In the genomic region with DNA sequence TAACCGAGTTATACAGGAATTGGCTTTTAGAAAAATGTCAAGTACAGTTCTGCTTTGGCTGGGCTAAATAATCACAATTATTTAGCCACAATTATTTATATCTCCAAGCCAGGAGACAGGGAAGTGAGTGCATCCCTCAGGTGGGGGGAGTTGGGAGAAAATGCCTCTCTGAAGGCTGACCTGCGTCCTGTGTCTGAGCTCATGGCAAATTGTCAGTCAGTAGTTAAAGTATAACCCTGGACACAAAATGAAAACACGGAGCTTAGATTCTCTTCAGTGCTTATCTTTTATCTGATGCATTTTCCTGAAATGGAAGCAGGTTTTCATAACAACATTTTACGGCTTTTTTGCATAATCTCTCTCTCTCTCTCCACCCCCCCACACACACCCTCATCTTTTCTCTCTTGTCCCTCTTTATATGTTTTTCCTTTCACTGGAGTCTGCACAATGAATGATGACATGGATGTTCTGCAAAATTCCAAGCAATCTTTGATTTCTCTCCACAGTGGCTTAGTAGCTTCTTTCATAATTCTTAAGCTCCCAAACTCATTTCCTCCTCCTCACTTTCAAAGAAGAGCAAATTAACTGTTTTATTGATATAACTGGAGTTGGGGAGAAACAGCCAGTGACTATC, we compare ENCODE assay signal across 22 cellular contexts.
"Had no signal": no experiment of that assay in that cellular context is flagged by ENCODE, and none has a peak within 500 bp of the region (broad histone marks: within the 10 kb centered on the region; RNA-seq: fewer than 3 reads in every experiment).

No MANE protein-coding gene starts in this region.

- H3K4me1 Mint-ChIP-seq: activated CD4-positive, alpha-beta T cell treated with anti-CD3 and anti-CD28 coated beads for 36 hours; memory B cell; naive thymus-derived CD8-positive, alpha-beta T cell; T-cell had no signal

- H3K36me3 Mint-ChIP-seq: activated CD4-positive, alpha-beta memory T cell treated with anti-CD3 and anti-CD28 coated beads for 36 hours; activated naive CD4-positive, alpha-beta T cell treated with anti-CD3 and anti-CD28 coated beads, Interleukin-2, amount 50 U/mL, for 72 hours; memory B cell; naive thymus-derived CD8-positive, alpha-beta T cell; T-cell; WTC11 had no signal

- H3K36me3 ChIP-seq: adrenal gland, tibial artery had no signal

- FAIRE-seq: colon, frontal cortex, keratinocyte, urothelium cell line had no signal

- H3K9me3 ChIP-seq: adrenal gland, tibial artery had no signal

- DNase-seq: activated CD4-positive, alpha-beta memory T cell treated with anti-CD3 and anti-CD28 coated beads for 36 hours; activated CD4-positive, alpha-beta T cell treated with anti-CD3 and anti-CD28 coated beads for 36 hours; activated gamma-delta T cell treated with Interleukin-2 at 50 U/mL for 16 hours; activated T-cell treated with anti-CD3 and anti-CD28 coated beads for 4 hours; adrenal gland; dorsolateral prefrontal cortex; erythroblast; naive thymus-derived CD8-positive, alpha-beta T cell; occipital lobe; stimulated activated CD4-positive, alpha-beta T cell treated with anti-CD3 and anti-CD28 coated beads, Interleukin-2, amount 100 ng/mL, for 24 hours; stimulated activated naive CD8-positive, alpha-beta T cell treated with anti-CD3 and anti-CD28 coated beads, Interleukin-15, Interleukin-2, amounts not matched to agents 100 U/mL and 50 U/mL, for 24 hours; substantia nigra; T-cell; tibial artery had no signal

- H3K4me3 ChIP-seq: adrenal gland, dorsolateral prefrontal cortex, tibial artery had no signal

- H3K4me1 ChIP-seq: adrenal gland, tibial artery had no signal

- H3K9me3 Mint-ChIP-seq: WTC11 had no signal

- H3K27ac Mint-ChIP-seq: activated CD4-positive, alpha-beta memory T cell treated with anti-CD3 and anti-CD28 coated beads for 36 hours; activated CD4-positive, alpha-beta T cell treated with anti-CD3 and anti-CD28 coated beads for 36 hours; activated naive CD4-positive, alpha-beta T cell treated with anti-CD3 and anti-CD28 coated beads, Interleukin-2, amount 50 U/mL, for 72 hours; activated T-helper 1 cell treated with anti-CD3 and anti-CD28 coated beads, Interleukin-12 subunit alpha, Interleukin-12 subunit beta, Interleukin-2, Interleukin-4 antibody, amounts not matched to agents 30 ng/mL and 10 ng/mL and 1 ng/mL, durations not matched to agents 14 hours and 24 hours and 36 hours; memory B cell; T-cell; WTC11 had no signal

- H3K27me3 ChIP-seq: adrenal gland, dorsolateral prefrontal cortex, tibial artery had no signal

- H3K27ac ChIP-seq: adrenal gland, tibial artery had no signal

- H3K4me3 Mint-ChIP-seq: activated CD4-positive, alpha-beta memory T cell treated with anti-CD3 and anti-CD28 coated beads for 36 hours; activated CD4-positive, alpha-beta T cell treated with anti-CD3 and anti-CD28 coated beads for 36 hours; activated T-helper 1 cell treated with anti-CD3 and anti-CD28 coated beads, Interleukin-12 subunit alpha, Interleukin-12 subunit beta, Interleukin-2, Interleukin-4 antibody, amounts not matched to agents 30 ng/mL and 10 ng/mL and 1 ng/mL, durations not matched to agents 14 hours and 24 hours and 36 hours; memory B cell; naive thymus-derived CD8-positive, alpha-beta T cell; T-cell; WTC11 had no signal

- ATAC-seq: activated CD4-positive, alpha-beta T cell treated with anti-CD3 and anti-CD28 coated beads for 36 hours; activated naive CD4-positive, alpha-beta T cell treated with anti-CD3 and anti-CD28 coated beads, Interleukin-2, amount 50 U/mL, for 72 hours; naive thymus-derived CD8-positive, alpha-beta T cell; stimulated activated naive CD8-positive, alpha-beta T cell treated with anti-CD3 and anti-CD28 coated beads, Interleukin-15, Interleukin-2, amounts not matched to agents 100 U/mL and 50 U/mL, for 24 hours; T-cell; WTC11 had no signal

- H3K27me3 Mint-ChIP-seq: activated CD4-positive, alpha-beta memory T cell treated with anti-CD3 and anti-CD28 coated beads for 36 hours; activated CD4-positive, alpha-beta T cell treated with anti-CD3 and anti-CD28 coated beads for 36 hours; memory B cell; naive thymus-derived CD8-positive, alpha-beta T cell; T-cell had no signal
